6 cellular contexts compared by ENCODE assay signal in genomic region chr20:62367483-62368302, GRCh38. TPM values are rescaled to one million over a fixed set of nuclear protein-coding genes. Genes with fewer than 3 reads are reported as not detected.
DNase-seq lines count a peak whose midpoint lies in the region; ATAC-seq and TF ChIP-seq lines count a peak whose summit lies in the region.

No MANE protein-coding gene starts in this region.

- CTCF ChIA-PET in HCT116 (lab: Charles Lee) = interaction anchor here (1.0 to 1.7 kb wide), 3 partner anchors 9 to 15 kb away, joined by 4 to 10 read pairs (median 8); no protein-coding TSS in a partner anchor

- DNase-seq in HCT116 (ENCODE audit: low read depth, low spot score) = no peak
- no peak for DNase-seq in kidney epithelial cell (ENCODE audit: low read depth)
- DNase-seq in H4 (ENCODE audit: low spot score) = no peak
- DNase-seq in NCI-H1930 (lab: John Stamatoyannopoulos, UW) = no peak
- no peak for DNase-seq in T-helper 9 cell

- H3K4me3 ChIP-seq in HCT116 (replicated peaks in 1 of 2; ENCODE audit: low read depth in 1 of 2, low read length in 2 of 2) = peak overlapping the region; percentile 39 to 83
- peak overlapping the region; percentile 12 for H3K4me3 ChIP-seq in kidney epithelial cell (ENCODE audit: low read depth, low read length)

- H3K9me3 ChIP-seq in HCT116 (ENCODE audit: control insufficient read depth in 1 of 2, insufficient read depth in 1 of 2, low read depth in 1 of 2, low read length in 2 of 2) = no peaks in the 10 kb centered on the region

- RAD21 ChIA-PET in HCT116 (lab: Charles Lee; ENCODE audit: low non-redundant PET in 1 of 2, low total read pairs in 2 of 2, uncharacterized antibody in 2 of 2, unreplicated experiment in 2 of 2) = no interaction called here

- peaks cover 43% of the 10 kb centered on the region for H3K79me2 ChIP-seq in HCT116 (ENCODE audit: insufficient read depth, low read length)

- intact Hi-C loops in HCT116 (cut with micrococcal nuclease) = loop anchor here (5.0 kb wide), 1 partner anchor 65 kb away; the partner anchor contains the start of gene ADRM1

- peak overlapping the region; percentile 52; the same call in 1 of the 2 replicates for H3K27ac ChIP-seq in HCT116 (ENCODE audit: low read depth, low read length)

- TF ChIP-seq POLR2A in HCT116 (IDR thresholded peaks at IDR 0.05; ENCODE audit: borderline replicate concordance, extremely low read depth, insufficient read depth, insufficient read length) = no peak

- no TSS peak for BruUV-seq in HCT116 (replicated peaks; lab: Mats Ljungman, UMichigan)

- ATAC-seq in HCT116 = no peak
- ATAC-seq in SK-N-SH treated with all-trans-retinoic acid at 6 μM for 48 hours = peak; percentile 14

- TF ChIP-seq CTCF in HCT116 (IDR thresholded peaks at IDR 0.05 in 2 of 3, conservative IDR thresholded peaks at IDR 0.05 in 1 of 3; ENCODE audit: borderline replicate concordance in 1 of 3, insufficient read depth in 1 of 3, low read depth in 2 of 3, low read length in 2 of 3) (no peak), kidney epithelial cell (IDR thresholded peaks at IDR 0.05; ENCODE audit: insufficient read depth, low read length, poor library complexity, severe bottlenecking) (no peak)

- no peaks in the 10 kb centered on the region for H4K20me1 ChIP-seq in HCT116 (ENCODE audit: insufficient read depth)

- POLR2A ChIA-PET in HCT116 (lab: Charles Lee) = interaction anchor here (0.9 to 2.6 kb wide), 4 partner anchors 11 to 18 kb away, joined by 3 to 12 read pairs (median 5); no protein-coding TSS in a partner anchor

- H3K4me1 ChIP-seq in HCT116 (ENCODE audit: control insufficient read depth in 1 of 2, insufficient read depth in 2 of 2, low read length in 2 of 2) = peaks cover 68 to 79% of the 10 kb centered on the region in 2 experiments

- peak overlapping the region; percentile 60 for H3K9ac ChIP-seq in HCT116 (ENCODE audit: low read length)

- no peak overlapping the region for H2AFZ ChIP-seq in HCT116 (ENCODE audit: low read depth, low read length, poor library complexity, severe bottlenecking)

- no peak for TF ChIP-seq RAD21 in HCT116 (IDR thresholded peaks at IDR 0.05; ENCODE audit: low read depth)

- no peaks in the 10 kb centered on the region for H3K27me3 ChIP-seq in HCT116 (ENCODE audit: insufficient read depth, low read length)
- H3K27me3 ChIP-seq in kidney epithelial cell (ENCODE audit: control insufficient read depth, insufficient read depth, low read length) = no peaks in the 10 kb centered on the region

- no peaks in the 10 kb centered on the region for H3K36me3 ChIP-seq in HCT116 (ENCODE audit: control insufficient read depth in 1 of 2, insufficient read depth in 2 of 2, low read length in 2 of 2)
- H3K36me3 ChIP-seq in kidney epithelial cell (ENCODE audit: control insufficient read depth, insufficient read depth, low read length) = no peaks in the 10 kb centered on the region

- no peaks in the 10 kb centered on the region for H3K9me2 ChIP-seq in HCT116 (ENCODE audit: insufficient read depth)

- H3K4me2 ChIP-seq in HCT116 (ENCODE audit: low read length) = peak overlapping the region; percentile 100

TF ChIP-seq in HCT116, 20 proteins besides CTCF, POLR2A, EP300 and RAD21:
- TF ChIP-seq SIN3A (IDR thresholded peaks at IDR 0.05; ENCODE audit: low read depth) (no peak), CEBPB (IDR thresholded peaks at IDR 0.05; ENCODE audit: low read depth) (no peak), CBX3 (IDR thresholded peaks at IDR 0.05; ENCODE audit: low read depth) (no peak), EZH2phosphoT487 (IDR thresholded peaks at IDR 0.05; ENCODE audit: borderline replicate concordance) (no peak), ZFX (IDR thresholded peaks at IDR 0.05) (peak; percentile 30; the same call in 1 of the 2 replicates), REST (IDR thresholded peaks at IDR 0.05; ENCODE audit: low read depth) (no peak)

TF ChIP-seq in SK-N-SH treated with all-trans-retinoic acid at 6 μM for 48 hours, 23 proteins besides CTCF, POLR2A, EP300 and RAD21:
- peak; percentile 43; the same call in 1 of the 2 replicates for TF ChIP-seq SNAI2 (CRISPR knock-in tag; IDR thresholded peaks at IDR 0.05)
- TF ChIP-seq ZNF70 (CRISPR knock-in tag; IDR thresholded peaks at IDR 0.05) = no peak

RNA-seq across cellular contexts. Expression of gene LAMA5, which starts 0.6 kb away (rescaled TPM):
- total RNA-seq in HCT116 (2021; ENCODE audit: unreplicated experiment) (321 TPM), kidney epithelial cell (359 and 455 TPM in 2 replicates)
- polyA plus RNA-seq in HCT116 (2012) = 190 and 217 TPM in 2 replicates
- 4.4 and 4.5 TPM in 2 replicates for total RNA-seq in H4 (2014; rRNA removed; shearing (Covaris generic))

RNA-seq across cellular contexts. Expression of gene RPS21, which starts 19.2 kb away (rescaled TPM):
- total RNA-seq in HCT116 (2021; ENCODE audit: unreplicated experiment) = 2,488 TPM
- 5,598 and 10,032 TPM in 2 replicates for polyA plus RNA-seq in HCT116 (2012)
- 3,089 and 5,743 TPM in 2 replicates for total RNA-seq in kidney epithelial cell
- 2,095 and 2,204 TPM in 2 replicates for total RNA-seq in H4 (2014; rRNA removed; shearing (Covaris generic))

RNA-seq across cellular contexts. Expression of gene CABLES2, which starts 39.4 kb away (rescaled TPM):
- total RNA-seq in HCT116 (2021; ENCODE audit: unreplicated experiment) (8.9 TPM), kidney epithelial cell (6.9 and 8.1 TPM in 2 replicates)
- 8.1 and 9.5 TPM in 2 replicates for polyA plus RNA-seq in HCT116 (2012)
- 2.4 and 4.8 TPM in 2 replicates for total RNA-seq in H4 (2014; rRNA removed; shearing (Covaris generic))

RNA-seq across cellular contexts. Expression of gene RBBP8NL, which starts 59.6 kb away (rescaled TPM):
- total RNA-seq in HCT116 (2021; ENCODE audit: unreplicated experiment) (0.59 TPM), kidney epithelial cell (0.34 TPM in 1 of 2 replicates, not detected in the other)
- polyA plus RNA-seq in HCT116 (2012) = 0.54 and 0.65 TPM in 2 replicates
- not detected in 2 replicates for total RNA-seq in H4 (2014; rRNA removed; shearing (Covaris generic))

Comparison
In these comparisons a context has a peak if more than half of its experiments do, and no peak if none do; other contexts are left out.
1. RNA of gene LAMA5, which starts 0.6 kb away (total RNA-seq): 359 to 455 TPM in kidney epithelial cell and 321 TPM in HCT116 (single experiment); 4.4 to 4.5 TPM in H4; every median in the first group is over 10 times any median in the second.